8 cellular contexts compared by ENCODE assay signal in genomic region chr10:30583778-30584415, GRCh38. TPM values are rescaled to one million over a fixed set of nuclear protein-coding genes. Genes with fewer than 3 reads are reported as not detected.
DNase-seq lines count a peak whose midpoint lies in the region; ATAC-seq, FAIRE-seq and TF ChIP-seq lines count a peak whose summit lies in the region.

No MANE protein-coding gene starts in this region.

- no peaks in the 10 kb centered on the region for H3K36me3 Mint-ChIP-seq in astrocyte (ENCODE audit: low read depth, unreplicated experiment)

- H3K4me3 ChIP-seq in LNCaP clone FGC (ENCODE audit: low read depth, low read length) (peak overlapping the region; percentile 51), astrocyte (ENCODE audit: insufficient read depth, low read depth, low read length) (peak overlapping the region; percentile 60), hepatocyte (no peak overlapping the region), skeletal muscle tissue (ENCODE audit: low read length in 3 of 3) (peak overlapping the region; percentile 75 to 82 (median 77))

- H3K9me3 ChIP-seq in astrocyte (ENCODE audit: insufficient read depth, low read depth, low read length) (no peaks in the 10 kb centered on the region), hepatocyte (ENCODE audit: low read depth) (no peaks in the 10 kb centered on the region), skeletal muscle tissue (ENCODE audit: control insufficient read depth in 3 of 3, low read length in 3 of 3) (no peaks in the 10 kb centered on the region)

- WGBS in hepatocyte (ENCODE audit: low lambda C conversion rate, missing lambda C conversion rate), result 60% methylated on average over 15 of the region's 15 CpGs

- peak overlapping the region; percentile 28 for H3K4me3 Mint-ChIP-seq in astrocyte (ENCODE audit: unreplicated experiment)

- H3K27me3 ChIP-seq in astrocyte (ENCODE audit: insufficient read depth, low read length) (peaks cover 10% of the 10 kb centered on the region), hepatocyte (no peaks in the 10 kb centered on the region), skeletal muscle tissue (ENCODE audit: control insufficient read depth in 3 of 3, insufficient read depth in 3 of 3, low read length in 3 of 3) (no peaks in the 10 kb centered on the region)

- H3K79me2 ChIP-seq in astrocyte (ENCODE audit: insufficient read depth, low read length) (no peaks in the 10 kb centered on the region), hepatocyte (no peaks in the 10 kb centered on the region)

- H3K27me3 Mint-ChIP-seq in astrocyte (ENCODE audit: low read depth, unreplicated experiment), result peaks cover 2% of the 10 kb centered on the region

- H4K20me1 ChIP-seq in astrocyte (ENCODE audit: insufficient read depth, low read length), result no peaks in the 10 kb centered on the region
- H4K20me1 ChIP-seq in hepatocyte (ENCODE audit: insufficient read depth, poor library complexity, severe bottlenecking), result no peaks in the 10 kb centered on the region

- in situ Hi-C loops in Caki2 (cut with HindIII; ENCODE audit: low pct_unique_long_range_greater_than_20kb, low sequenced_read_pairs), result no loop called here

- peak; percentile 68 for DNase-seq in Caki2 (ENCODE audit: low read depth)
- peak; percentile 90 for DNase-seq in LNCaP clone FGC (ENCODE audit: low read depth)
- DNase-seq in astrocyte (ENCODE audit: low read depth), result peak; percentile 75
- DNase-seq in hepatocyte (ENCODE audit: low spot score), result peak; percentile 63
- DNase-seq in activated gamma-delta T cell (lab: John Stamatoyannopoulos, UW), result no peak
- DNase-seq in activated CD4-positive, alpha-beta T cell treated with anti-CD3 and anti-CD28 coated beads, Interleukin-2, amount 50 U/mL, for 4 hours, result no peak

- H2AFZ ChIP-seq in astrocyte (ENCODE audit: low read depth, low read length), result peak overlapping the region; percentile 63
- H2AFZ ChIP-seq in hepatocyte, result peak overlapping the region; percentile 35

- no peaks in the 10 kb centered on the region for H3K36me3 ChIP-seq in astrocyte (ENCODE audit: insufficient read depth, low read length)
- H3K36me3 ChIP-seq in hepatocyte (replicated peaks; ENCODE audit: insufficient read depth, low read depth), result no peaks in the 10 kb centered on the region
- H3K36me3 ChIP-seq in skeletal muscle tissue (ENCODE audit: control insufficient read depth in 3 of 3, insufficient read depth in 3 of 3, low read length in 3 of 3), result no peaks in the 10 kb centered on the region

- TF ChIP-seq CTCF in LNCaP clone FGC (IDR thresholded peaks at IDR 0.05; ENCODE audit: control insufficient read depth, extremely low read depth, insufficient read depth), result no peak
- no peak for TF ChIP-seq CTCF in astrocyte (IDR thresholded peaks at IDR 0.05; ENCODE audit: insufficient read depth, low read depth, low read length)
- TF ChIP-seq CTCF in hepatocyte (IDR thresholded peaks at IDR 0.05; ENCODE audit: poor library complexity), result no peak

- H3K27ac Mint-ChIP-seq in astrocyte (ENCODE audit: unreplicated experiment), result peak overlapping the region; percentile 62

- H3K9me2 ChIP-seq in hepatocyte (replicated peaks; ENCODE audit: insufficient read depth), result no peaks in the 10 kb centered on the region

- peak overlapping the region; percentile 82 for H3K4me2 ChIP-seq in astrocyte (ENCODE audit: low read length)
- peak overlapping the region; percentile 65 for H3K4me2 ChIP-seq in hepatocyte

- ATAC-seq in GM19467 (IDR thresholded peaks at IDR 0.05; ENCODE audit: unreplicated experiment), result peak; percentile 52

- H3K27ac ChIP-seq in astrocyte (ENCODE audit: low read depth, low read length), result no peak overlapping the region
- peak overlapping the region; percentile 60 for H3K27ac ChIP-seq in hepatocyte
- peak overlapping the region; percentile 59 for H3K27ac ChIP-seq in skeletal muscle tissue (ENCODE audit: low read depth, low read length)

- H3K9ac ChIP-seq in astrocyte (ENCODE audit: low read length) (peak overlapping the region; percentile 51), skeletal muscle tissue (ENCODE audit: low read depth in 1 of 3, low read length in 3 of 3) (peak overlapping the region; percentile 63 to 80 (median 69))

- peaks cover 9% of the 10 kb centered on the region for H3K4me1 ChIP-seq in astrocyte (ENCODE audit: insufficient read depth, low read length)
- H3K4me1 ChIP-seq in hepatocyte (ENCODE audit: insufficient read depth), result peaks cover 5% of the 10 kb centered on the region
- peaks cover 5 to 11% (median 9%) of the 10 kb centered on the region in 3 donors for H3K4me1 ChIP-seq in skeletal muscle tissue (ENCODE audit: control insufficient read depth in 3 of 3, insufficient read depth in 3 of 3, low read length in 3 of 3)

- peaks cover 5% of the 10 kb centered on the region for H3K4me1 Mint-ChIP-seq in astrocyte (ENCODE audit: low read depth, unreplicated experiment)

- no peaks in the 10 kb centered on the region for H3K9me3 Mint-ChIP-seq in astrocyte (ENCODE audit: unreplicated experiment)

- FAIRE-seq in astrocyte (lab: Jason Lieb, UNC), result peak; percentile 64

RNA-seq across cellular contexts. Expression of gene LYZL2, which starts 45.7 kb away (rescaled TPM):
- total RNA-seq in Caki2 (2014; rRNA removed; shearing (Covaris generic); ENCODE audit: low replicate concordance), result not detected in 2 replicates
- total RNA-seq in astrocyte, result not detected in 2 replicates
- total RNA-seq in hepatocyte, result not detected in 2 replicates
- polyA plus RNA-seq in hepatocyte, result not detected in 2 replicates
- not detected for total RNA-seq in skeletal muscle tissue

Comparison
In these comparisons a context has a peak if more than half of its experiments do, and no peak if none do; other contexts are left out.
1. DNase-seq: peak in Caki2 (single experiment), LNCaP clone FGC (single experiment), astrocyte (single experiment) and hepatocyte (single experiment); none in activated gamma-delta T cell (single experiment) and activated CD4-positive, alpha-beta T cell treated with anti-CD3 and anti-CD28 coated beads, Interleukin-2, amount 50 U/mL, for 4 hours (0 of 2).